Comparison of ENCODE assay signal across 14 cellular contexts in genomic region chr10:52703451-52703850, GRCh38.
"Had no signal": no experiment of that assay in that cellular context is flagged by ENCODE, and none has a peak within 500 bp of the region (broad histone marks: within the 10 kb centered on the region; RNA-seq: fewer than 3 reads in every experiment).

No MANE protein-coding gene starts in this region.

- H3K9me3 ChIP-seq: body of pancreas, mucosa of descending colon, right atrium auricular region, suprapubic skin had no signal

- H3K27ac ChIP-seq: body of pancreas, right atrium auricular region, suprapubic skin had no signal

- H3K36me3 ChIP-seq: right atrium auricular region, suprapubic skin had no signal

- H3K27me3 ChIP-seq: body of pancreas, right atrium auricular region, suprapubic skin had no signal

- DNase-seq: activated CD4-positive, alpha-beta T cell treated with anti-CD3 and anti-CD28 coated beads, Interleukin-2, amount 10 ng/mL, durations not matched to agents 7 days and 5 days; activated CD4-positive, CD25-positive, alpha-beta regulatory T cell; activated naive CD4-positive, alpha-beta T cell treated with anti-CD3 and anti-CD28 coated beads for 36 hours; activated T-cell treated with anti-CD3 and anti-CD28 coated beads for 4 hours; body of pancreas; glutamatergic neuron; mucosa of descending colon; naive thymus-derived CD8-positive, alpha-beta T cell; nucleus accumbens; stimulated activated CD4-positive, alpha-beta T cell treated with anti-CD3 and anti-CD28 coated beads, Interleukin-12 subunit alpha, Interleukin-12 subunit beta, amount 100 ng/mL, for 4 hours; stimulated activated naive CD4-positive, alpha-beta T cell treated with Interleukin-2 at 50 U/mL for 16 hours; T-helper 2 cell had no signal

- H3K4me3 ChIP-seq: body of pancreas, mucosa of descending colon, right atrium auricular region, suprapubic skin had no signal

- H3K4me1 ChIP-seq: body of pancreas, right atrium auricular region, suprapubic skin had no signal
